8 cellular contexts compared by ENCODE assay signal in the genomic region with DNA sequence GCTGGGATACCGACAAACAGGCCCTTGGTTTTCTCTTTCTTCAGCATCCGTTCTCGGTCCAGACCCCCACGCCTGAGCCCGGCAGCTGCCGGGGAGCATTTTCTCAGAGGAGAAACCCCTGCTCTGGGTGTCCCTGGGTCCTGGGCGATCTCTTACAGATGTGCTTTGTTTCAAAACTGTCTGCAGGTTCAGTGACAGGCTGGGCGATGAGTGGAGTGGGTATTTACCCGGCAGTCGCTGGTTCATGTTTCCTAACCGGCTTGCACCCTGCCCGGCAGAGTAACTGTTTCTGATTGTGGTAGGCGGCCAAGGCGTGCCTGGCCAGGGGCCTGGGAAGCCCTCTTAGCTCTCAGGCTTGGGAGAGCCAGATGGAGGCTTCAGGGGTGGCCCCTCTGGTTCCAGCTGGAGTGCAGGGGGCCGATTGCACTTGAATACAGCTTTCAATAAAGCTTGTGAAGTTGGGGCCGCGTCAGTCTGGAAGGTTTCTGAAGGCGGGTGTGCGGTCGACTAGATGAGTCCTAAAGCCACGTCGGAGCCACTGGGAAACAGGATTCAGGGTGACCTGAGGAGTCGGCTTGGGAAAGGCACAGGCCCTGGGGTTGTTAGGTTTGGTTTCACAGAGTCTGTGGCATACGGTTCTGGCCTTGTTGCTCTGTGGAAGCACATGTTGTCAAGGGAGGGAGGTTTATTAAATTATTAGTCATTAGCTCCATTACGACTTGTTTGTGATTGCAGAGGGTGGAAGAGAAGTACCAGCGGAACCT. TPM values are rescaled to one million over a fixed set of nuclear protein-coding genes. Genes with fewer than 3 reads are reported as not detected.
DNase-seq lines count a peak whose midpoint lies in the region; ATAC-seq, FAIRE-seq and TF ChIP-seq lines count a peak whose summit lies in the region.

No MANE protein-coding gene starts in this region.

- H3K4me3 ChIP-seq in NT2/D1 (ENCODE audit: insufficient read length, low read depth), result peak overlapping the region; percentile 70
- peak overlapping the region in 1 of 3 experiments; percentile 28 for H3K4me3 ChIP-seq in endothelial cell of umbilical vein (replicated peaks in 1 of 3; ENCODE audit: insufficient read depth in 1 of 3, low read depth in 1 of 3, low read length in 3 of 3)

- peaks cover 36% of the 10 kb centered on the region for H3K4me1 ChIP-seq in NT2/D1 (ENCODE audit: insufficient read depth, insufficient read length)
- H3K4me1 ChIP-seq in endothelial cell of umbilical vein (ENCODE audit: control insufficient read depth, extremely low read depth, insufficient read depth, low read length), result peaks cover 14% of the 10 kb centered on the region

- H3K4me1 Mint-ChIP-seq in nephron progenitor cell, result peaks cover 73% of the 10 kb centered on the region

- H3K4me3 Mint-ChIP-seq in nephron progenitor cell, result peak overlapping the region; percentile 93

- H3K9ac ChIP-seq in NT2/D1 (ENCODE audit: insufficient read length, low read depth), result peak overlapping the region; percentile 65
- no peak overlapping the region for H3K9ac ChIP-seq in endothelial cell of umbilical vein (replicated peaks; ENCODE audit: extremely low read depth, insufficient read depth, low read length)

- TF ChIP-seq CTCF in endothelial cell of umbilical vein (IDR thresholded peaks at IDR 0.05; ENCODE audit: extremely low read depth in 1 of 2, insufficient read depth in 1 of 2, low read depth in 1 of 2, low read length in 2 of 2) (no peak), nephron progenitor cell (IDR thresholded peaks at IDR 0.05) (no peak)

- H3K27ac ChIP-seq in endothelial cell of umbilical vein (ENCODE audit: insufficient read depth, low read depth, low read length), result no peak overlapping the region

- H3K27me3 Mint-ChIP-seq in nephron progenitor cell (ENCODE audit: low read depth, poor library complexity), result peaks cover 9% of the 10 kb centered on the region

- no peaks in the 10 kb centered on the region for H3K9me3 ChIP-seq in NT2/D1 (ENCODE audit: insufficient read depth, low read length)
- H3K9me3 ChIP-seq in endothelial cell of umbilical vein (replicated peaks; ENCODE audit: control insufficient read depth, insufficient read depth, low read length), result no peaks in the 10 kb centered on the region

- peaks cover 2% of the 10 kb centered on the region for H3K36me3 Mint-ChIP-seq in nephron progenitor cell (ENCODE audit: low read depth)

- no peaks in the 10 kb centered on the region for H3K9me1 ChIP-seq in endothelial cell of umbilical vein (replicated peaks; ENCODE audit: control insufficient read depth, extremely low read depth, insufficient read depth, low read length)

- peak overlapping the region; percentile 39 for H3K4me2 ChIP-seq in endothelial cell of umbilical vein (ENCODE audit: insufficient read depth, low read length)

- no peak for ATAC-seq in GM19452 (IDR thresholded peaks at IDR 0.05; ENCODE audit: unreplicated experiment)

- peak; percentile 46 for DNase-seq in CD1c-positive myeloid dendritic cell (ENCODE audit: extremely low spot score)
- DNase-seq in NT2/D1 (ENCODE audit: low read depth, low spot score), result no peak
- DNase-seq in endothelial cell of umbilical vein (ENCODE audit: low read depth, low spot score), result no peak
- DNase-seq in nephron progenitor cell, result no peak
- no peak for DNase-seq in SIG-M5 (lab: John Stamatoyannopoulos, UW)
- no peak for DNase-seq in ACHN
- DNase-seq in NCI-H2081 treated with DMSO at 0.1 percent for 48 hours (lab: John Stamatoyannopoulos, UW), result no peak

- no peak overlapping the region for H3K27ac Mint-ChIP-seq in nephron progenitor cell

- POLR2A ChIA-PET in endothelial cell of umbilical vein (lab: Charles Lee), result no interaction called here

- dilution Hi-C loops in endothelial cell of umbilical vein (cut with MboI; ENCODE audit: extremely low pct_ligation_motif_present, low sequenced_read_pairs), result no loop called here

- CTCF ChIA-PET in endothelial cell of umbilical vein (lab: Charles Lee), result interaction anchor here (1.1 to 1.2 kb wide), 2 partner anchors 13 to 47 kb away, joined by 3 to 6 read pairs; no protein-coding TSS in a partner anchor

- no peaks in the 10 kb centered on the region for H4K20me1 ChIP-seq in endothelial cell of umbilical vein (replicated peaks; ENCODE audit: control insufficient read depth, extremely low read depth, insufficient read depth, low read length)

- peaks cover 25% of the 10 kb centered on the region for H3K27me3 ChIP-seq in NT2/D1 (ENCODE audit: insufficient read depth, insufficient read length)
- H3K27me3 ChIP-seq in endothelial cell of umbilical vein (ENCODE audit: control insufficient read depth in 2 of 2, insufficient read depth in 2 of 2, low read length in 2 of 2), result no peaks in the 10 kb centered on the region

- intact Hi-C loops in endothelial cell of umbilical vein (cut with micrococcal nuclease), result no loop called here

- H2AFZ ChIP-seq in endothelial cell of umbilical vein (ENCODE audit: low read depth, low read length), result no peak overlapping the region

- no peak for FAIRE-seq in endothelial cell of umbilical vein (lab: Jason Lieb, UNC)

- peaks cover 4% of the 10 kb centered on the region for H3K79me2 ChIP-seq in endothelial cell of umbilical vein (ENCODE audit: control insufficient read depth, insufficient read depth, low read length)

- no TSS peak for BruUV-seq in endothelial cell of umbilical vein (replicated peaks; lab: Mats Ljungman, UMichigan)

- no peak for TF ChIP-seq POLR2A in endothelial cell of umbilical vein (IDR thresholded peaks at IDR 0.05; ENCODE audit: low read depth, low read length)

- H3K36me3 ChIP-seq in NT2/D1 (ENCODE audit: insufficient read depth, insufficient read length, low read length) (peaks cover 44% of the 10 kb centered on the region), endothelial cell of umbilical vein (ENCODE audit: control insufficient read depth in 2 of 2, extremely low read depth in 1 of 2, insufficient read depth in 2 of 2, low read length in 2 of 2) (peaks cover 0 to 2% of the 10 kb centered on the region in 2 experiments)

- H3K9me3 Mint-ChIP-seq in nephron progenitor cell, result no peaks in the 10 kb centered on the region

- in situ Hi-C loops in ACHN (cut with HindIII; ENCODE audit: low pct_ligation_motif_present, low pct_unique_long_range_greater_than_20kb, low sequenced_read_pairs), result no loop called here

TF ChIP-seq in endothelial cell of umbilical vein, 7 proteins besides CTCF, POLR2A, EP300 and RAD21:
- no peak for TF ChIP-seq MYC (IDR thresholded peaks at IDR 0.05; ENCODE audit: low read depth, low read length)
- TF ChIP-seq POLR2AphosphoS5 (IDR thresholded peaks at IDR 0.05; ENCODE audit: insufficient read depth, low read depth, low read length), result no peak
- TF ChIP-seq GATA2 (IDR thresholded peaks at IDR 0.05; ENCODE audit: insufficient read depth, insufficient read length, low read depth, low read length), result no peak
- TF ChIP-seq EZH2 (IDR thresholded peaks at IDR 0.05; ENCODE audit: borderline replicate concordance, low read depth, low read length, severe bottlenecking), result no peak
- no peak for TF ChIP-seq JUN (IDR thresholded peaks at IDR 0.05; ENCODE audit: borderline replicate concordance, insufficient read depth, insufficient read length, low read depth)
- TF ChIP-seq, protein P1, sequence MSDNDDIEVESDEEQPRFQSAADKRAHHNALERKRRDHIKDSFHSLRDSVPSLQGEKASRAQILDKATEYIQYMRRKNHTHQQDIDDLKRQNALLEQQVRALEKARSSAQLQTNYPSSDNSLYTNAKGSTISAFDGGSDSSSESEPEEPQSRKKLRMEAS (IDR thresholded peaks at IDR 0.05; ENCODE audit: insufficient read depth, insufficient read length), result no peak

RNA-seq across cellular contexts. Expression of gene BAIAP2, which starts 1.4 kb away (rescaled TPM):
- 18.6 and 21.4 TPM in 2 replicates for total RNA-seq in endothelial cell of umbilical vein
- 12.3 and 14.7 TPM in 2 replicates for polyA plus RNA-seq in endothelial cell of umbilical vein
- 7.7 and 7.9 TPM in 2 replicates for polyA plus RNA-seq in endothelial cell of umbilical vein (2011; cell fraction: cytosol; rRNA removed)
- 18.9 and 23.2 TPM in 2 replicates for polyA plus RNA-seq in endothelial cell of umbilical vein (2011; cell fraction: nucleus; rRNA removed)
- polyA plus RNA-seq in endothelial cell of umbilical vein (2012), result 10.9 and 15.7 TPM in 2 replicates
- polyA minus RNA-seq in endothelial cell of umbilical vein, result 7.4 and 11.4 TPM in 2 replicates
- 27.1 TPM for polyA minus RNA-seq in endothelial cell of umbilical vein (2011; cell fraction: cytosol; rRNA and poly(A)+ RNA removed)
- polyA minus RNA-seq in endothelial cell of umbilical vein (2011; cell fraction: nucleus; rRNA and poly(A)+ RNA removed), result 7.9 and 15.4 TPM in 2 replicates

RNA-seq across cellular contexts. Expression of gene CHMP6, which starts 44.7 kb away (rescaled TPM):
- 42.5 and 42.6 TPM in 2 replicates for total RNA-seq in endothelial cell of umbilical vein
- polyA plus RNA-seq in endothelial cell of umbilical vein, result 48.5 and 59.9 TPM in 2 replicates
- 37.2 and 48.7 TPM in 2 replicates for polyA plus RNA-seq in endothelial cell of umbilical vein (2011; cell fraction: cytosol; rRNA removed)
- polyA plus RNA-seq in endothelial cell of umbilical vein (2011; cell fraction: nucleus; rRNA removed), result 23.2 and 28.2 TPM in 2 replicates
- polyA plus RNA-seq in endothelial cell of umbilical vein (2012), result 22.5 and 29.6 TPM in 2 replicates
- polyA minus RNA-seq in endothelial cell of umbilical vein, result 16.2 and 19.0 TPM in 2 replicates
- polyA minus RNA-seq in endothelial cell of umbilical vein (2011; cell fraction: cytosol; rRNA and poly(A)+ RNA removed), result 9.1 TPM
- polyA minus RNA-seq in endothelial cell of umbilical vein (2011; cell fraction: nucleus; rRNA and poly(A)+ RNA removed), result 10.2 and 18.3 TPM in 2 replicates
